8 cellular contexts compared by ENCODE assay signal in the genomic region with DNA sequence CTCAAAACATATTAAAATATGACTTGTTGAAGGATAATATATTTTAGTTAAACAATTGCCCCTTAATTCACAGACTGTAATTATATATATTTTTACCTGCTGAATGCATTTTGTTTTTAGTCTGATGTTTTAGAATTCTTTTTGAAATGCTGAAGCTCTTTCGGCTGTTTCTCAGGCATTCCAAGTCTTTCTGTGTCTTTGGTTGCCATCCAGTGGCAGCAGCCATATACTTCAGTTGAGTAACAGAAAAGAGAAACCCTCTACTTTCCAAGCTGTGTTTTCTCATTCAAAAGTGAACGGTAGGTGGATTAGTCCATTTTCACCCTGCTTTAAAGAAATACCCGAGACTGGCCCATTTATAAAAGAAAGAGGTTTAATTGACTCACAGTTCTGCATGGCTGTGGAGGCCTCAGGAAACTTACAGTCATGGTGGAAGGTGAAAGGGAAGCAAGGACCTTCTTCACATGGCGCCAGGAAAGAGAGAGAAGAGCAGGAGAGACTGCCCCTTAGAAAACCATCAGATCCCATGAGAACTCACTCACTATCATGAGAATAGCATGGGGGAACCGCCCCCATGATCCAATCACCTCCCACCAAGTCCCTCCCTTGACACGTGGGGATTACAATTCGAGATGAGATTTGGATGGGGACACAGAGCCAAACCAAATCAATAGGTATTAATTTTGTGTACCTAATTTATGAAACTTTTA.
DNase-seq lines count a peak whose midpoint lies in the region; TF ChIP-seq lines count a peak whose summit lies in the region.
"Not testable (repeated sequence)": the region's sequence is repeated elsewhere in the genome, so short reads cannot be mapped to it uniquely, and the experiment has no call there.

No MANE protein-coding gene starts in this region.

- H3K27me3 Mint-ChIP-seq in H9 (ENCODE audit: low read depth), result not testable (repeated sequence)

- H3K36me3 Mint-ChIP-seq in H9 (ENCODE audit: insufficient read depth in 1 of 3, low read depth in 3 of 3), result not testable (repeated sequence)

- H3K4me2 ChIP-seq in H9 (ENCODE audit: insufficient read depth, insufficient read length, low read length), result not testable (repeated sequence)

- H3K27me3 ChIP-seq in H9 (ENCODE audit: insufficient read depth, low read length), result not testable (repeated sequence)

- peak overlapping the region; percentile 1 for H2AFZ ChIP-seq in H9 (ENCODE audit: low read length)

- H3K9ac ChIP-seq in H9 (ENCODE audit: extremely low read depth, insufficient read length, low read length), result not testable (repeated sequence)

- H3K9me3 ChIP-seq in H9 (ENCODE audit: control insufficient read depth, low read depth, low read length), result not testable (repeated sequence)

- peak; percentile 63 for TF ChIP-seq CTCF in H9 (conservative IDR thresholded peaks at IDR 0.05)

- H4K91ac ChIP-seq in H9 (ENCODE audit: insufficient read length, low read depth, low read length), result not testable (repeated sequence)

- not testable (repeated sequence) for H4K8ac ChIP-seq in H9 (replicated peaks; ENCODE audit: insufficient read length, low read depth, low read length)

- not testable (repeated sequence) for H3K27ac ChIP-seq in H9 (ENCODE audit: insufficient read length, low read depth, low read length)

- peaks cover 9 to 11% of the 10 kb centered on the region in 2 experiments for H3K4me1 Mint-ChIP-seq in H9

- no CpG with 5 or more reads among the region's 7 CpGs for WGBS in H9 (ENCODE audit: extremely low coverage, insufficient read length, low lambda C conversion rate)

- H2BK20ac ChIP-seq in H9 (ENCODE audit: low read depth, low read length, poor library complexity, severe bottlenecking), result not testable (repeated sequence)

- H4K5ac ChIP-seq in H9 (ENCODE audit: insufficient read length, low read depth, low read length), result not testable (repeated sequence)

- not testable (repeated sequence) for H3K56ac ChIP-seq in H9 (ENCODE audit: insufficient read length, low read depth, low read length)

- H3K4me3 Mint-ChIP-seq in H9, result not testable (repeated sequence)

- DNase-seq in Ammon's horn (ENCODE audit: low spot score), result peak; percentile 49
- DNase-seq in H9, result peak; percentile 35
- DNase-seq in NCI-H2171 treated with DMSO at 0.1 percent for 48 hours (lab: John Stamatoyannopoulos, UW), result peak; percentile 26
- peak; percentile 20 for DNase-seq in RPMI8226
- DNase-seq in astrocyte of the hippocampus (ENCODE audit: low read depth, low spot score), result peak; percentile 34
- DNase-seq in glomerular visceral epithelial cell (ENCODE audit: extremely low spot score), result peak; percentile 20
- peak; percentile 54 for DNase-seq in medulla oblongata (ENCODE audit: extremely low spot score)
- peak; percentile 6 for DNase-seq in renal cortical epithelial cell (ENCODE audit: low read depth)

- H2AK5ac ChIP-seq in H9 (ENCODE audit: insufficient read length, low read length), result not testable (repeated sequence)

- H3K23ac ChIP-seq in H9 (ENCODE audit: insufficient read length, low read depth, low read length), result not testable (repeated sequence)

- H3K79me2 ChIP-seq in H9 (ENCODE audit: insufficient read depth, low read length), result not testable (repeated sequence)

- H2BK5ac ChIP-seq in H9 (ENCODE audit: insufficient read length, low read length), result not testable (repeated sequence)

- not testable (repeated sequence) for H4K20me1 ChIP-seq in H9 (ENCODE audit: control insufficient read depth, insufficient read depth, insufficient read length)

- H2BK12ac ChIP-seq in H9 (ENCODE audit: insufficient read length, low read depth, low read length), result not testable (repeated sequence)

- not testable (repeated sequence) for H3K23me2 ChIP-seq in H9 (ENCODE audit: insufficient read length, low read depth, low read length, poor library complexity, severe bottlenecking)

- not testable (repeated sequence) for H3K9me3 Mint-ChIP-seq in H9

- not testable (repeated sequence) for H3T11ph ChIP-seq in H9 (ENCODE audit: low read length)

- not testable (repeated sequence) for H2BK120ac ChIP-seq in H9 (ENCODE audit: low read depth, low read length, poor library complexity, severe bottlenecking)

- not testable (repeated sequence) for H3K4ac ChIP-seq in H9 (ENCODE audit: low read depth, low read length)

- not testable (repeated sequence) for H3K14ac ChIP-seq in H9 (ENCODE audit: insufficient read depth, low read length)

- H3K79me1 ChIP-seq in H9 (ENCODE audit: insufficient read depth, low read depth, low read length, poor library complexity, severe bottlenecking), result not testable (repeated sequence)

- H2BK15ac ChIP-seq in H9 (ENCODE audit: low read depth, low read length), result not testable (repeated sequence)

- not testable (repeated sequence) for H3K18ac ChIP-seq in H9 (ENCODE audit: insufficient read length, low read depth, low read length)

- H3K27ac Mint-ChIP-seq in H9, result peak overlapping the region in 1 of 3 experiments; percentile 81; a peak in 3 of 7 replicates

- H3K4me1 ChIP-seq in H9 (ENCODE audit: insufficient read depth, low read length), result not testable (repeated sequence)
